Comparison of ENCODE assay signal across 16 cellular contexts in the genomic region with DNA sequence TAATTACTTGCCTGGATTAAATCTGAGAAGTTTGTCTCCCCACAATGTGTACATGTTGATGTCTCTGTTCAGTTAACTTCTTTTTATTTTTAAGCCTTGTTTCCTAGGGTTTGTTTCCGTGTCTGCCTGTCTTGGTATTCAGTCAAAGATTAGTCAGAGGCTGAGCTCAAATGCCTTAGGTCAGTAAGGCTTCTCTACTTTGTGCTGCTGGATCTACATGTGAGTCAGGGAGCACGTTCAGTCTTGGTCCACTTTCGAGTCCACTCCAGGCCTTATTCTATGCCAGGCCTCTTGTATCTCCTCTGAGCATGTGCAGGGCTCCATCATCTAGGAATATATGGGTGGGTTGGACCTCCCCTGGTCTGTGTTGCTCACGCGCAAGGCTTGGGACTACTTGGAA.
DNase-seq lines count a peak whose midpoint lies in the region; TF ChIP-seq lines count a peak whose summit lies in the region.
"Had no signal": no experiment of that assay in that cellular context is flagged by ENCODE, and none has a peak within 500 bp of the region (broad histone marks: within the 10 kb centered on the region; RNA-seq: fewer than 3 reads in every experiment).

No MANE protein-coding gene starts in this region.

- H3K27ac ChIP-seq in prostate gland: no peak overlapping the region
- H3K27ac ChIP-seq: coronary artery, left ventricle myocardium inferior, stomach had no signal

- intact Hi-C loops in prostate gland (cut with DNase I): no loop called here

- no peaks in the 10 kb centered on the region for H3K9me3 ChIP-seq in prostate gland
- H3K9me3 ChIP-seq: stomach had no signal

- H3K27me3 ChIP-seq in prostate gland (replicated peaks; ENCODE audit: insufficient read depth): no peaks in the 10 kb centered on the region
- H3K27me3 ChIP-seq: stomach had no signal

- no peaks in the 10 kb centered on the region for H3K36me3 ChIP-seq in prostate gland
- H3K36me3 ChIP-seq: left ventricle myocardium inferior, stomach had no signal

- H3K4me3 ChIP-seq in AG10803 (ENCODE audit: low read length): no peak overlapping the region
- H3K4me3 ChIP-seq in choroid plexus epithelial cell (ENCODE audit: low read depth, low read length): no peak overlapping the region
- no peak overlapping the region for H3K4me3 ChIP-seq in prostate gland
- H3K4me3 ChIP-seq: coronary artery, left ventricle myocardium inferior, stomach had no signal

- TF ChIP-seq CTCF in AG10803 (conservative IDR thresholded peaks at IDR 0.05; ENCODE audit: low read length) (no peak), choroid plexus epithelial cell (conservative IDR thresholded peaks at IDR 0.05; ENCODE audit: low read depth, low read length) (no peak), prostate gland (IDR thresholded peaks at IDR 0.05) (no peak)

- no peaks in the 10 kb centered on the region for H3K4me1 ChIP-seq in prostate gland (replicated peaks)
- H3K4me1 ChIP-seq: left ventricle myocardium inferior, stomach had no signal

- WGBS in prostate gland: 93% methylated on average over 5 of the region's 5 CpGs

- DNase-seq in AG10803 (ENCODE audit: low read depth) (peak; percentile 78), M059J (ENCODE audit: low read depth) (peak; percentile 70), choroid plexus epithelial cell (ENCODE audit: low read depth) (peak; percentile 90), islet precursor cell (peak; percentile 57), prostate gland (ENCODE audit: low spot score) (no peak), NCI-H1105 (lab: John Stamatoyannopoulos, UW) (no peak), NCI-H1930 (lab: John Stamatoyannopoulos, UW) (no peak), anterior cingulate cortex (lab: John Stamatoyannopoulos, UW) (no peak)
- DNase-seq: activated CD4-positive, alpha-beta T cell treated with anti-CD3 and anti-CD28 coated beads, Interleukin-2, amount 50 U/mL, for 48 hours; activated naive CD8-positive, alpha-beta T cell treated with anti-CD3 and anti-CD28 coated beads, Interleukin-2, amount 10 ng/mL, durations not matched to agents 7 days and 5 days; activated T-cell treated with anti-CD3 and anti-CD28 coated beads, Interleukin-2, amount 50 U/mL, for 72 hours; left ventricle myocardium inferior; NCI-H187 treated with DMSO at 0.1 percent for 48 hours; NCI-H510A treated with DMSO at 0.1 percent for 48 hours; stomach had no signal

- no peak for TF ChIP-seq POLR2A in prostate gland (IDR thresholded peaks at IDR 0.05)

Comparison
In these comparisons a context has a peak if more than half of its experiments do, and no peak if none do; other contexts are left out.
1. DNase-seq: peak in AG10803 (single experiment), M059J (single experiment), choroid plexus epithelial cell (single experiment) and islet precursor cell (single experiment); none in prostate gland (single experiment), NCI-H1105 (single experiment), NCI-H1930 (0 of 2) and anterior cingulate cortex (0 of 58).